Comparison of ENCODE assay signal across 8 cellular contexts in the genomic region with DNA sequence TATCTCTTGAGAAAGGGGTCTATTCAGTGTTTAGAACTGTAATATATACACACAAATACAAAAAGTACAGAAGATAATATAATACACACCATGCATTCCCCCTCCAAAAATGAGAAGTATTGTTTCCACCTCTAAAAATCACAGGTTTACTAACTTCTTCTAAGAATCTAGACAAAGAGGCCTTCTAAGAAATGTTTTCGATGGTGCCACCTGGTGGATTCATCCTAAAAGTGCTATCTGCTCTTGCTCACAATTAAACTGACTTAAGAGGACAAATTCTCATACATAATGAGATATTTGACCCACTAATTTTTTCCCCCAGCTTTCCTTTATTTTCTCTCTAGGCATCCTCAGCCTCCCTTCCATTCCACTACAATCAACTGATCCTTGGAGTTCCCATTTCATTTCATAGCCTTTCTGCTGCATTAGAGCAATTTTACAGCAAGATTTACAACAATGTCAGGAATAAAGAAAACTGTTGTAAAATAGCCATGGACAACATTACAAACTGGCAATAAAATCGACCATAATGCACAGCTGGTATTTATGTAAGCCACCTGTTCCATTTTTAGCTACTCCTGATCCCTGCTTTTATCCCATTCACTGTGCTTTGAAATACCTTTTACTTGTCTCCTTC.
DNase-seq lines count a peak whose midpoint lies in the region; ATAC-seq and TF ChIP-seq lines count a peak whose summit lies in the region.

No MANE protein-coding gene starts in this region.

- ATAC-seq in T-helper 17 cell = no peak

- H3K4me1 Mint-ChIP-seq in neural crest cell (peaks cover 5% of the 10 kb centered on the region), T-helper 17 cell (no peaks in the 10 kb centered on the region)

- H3K27me3 Mint-ChIP-seq in neural crest cell (ENCODE audit: low read depth) = no peaks in the 10 kb centered on the region
- no peaks in the 10 kb centered on the region for H3K27me3 Mint-ChIP-seq in T-helper 17 cell

- TF ChIP-seq POLR2A in NB4 (IDR thresholded peaks at IDR 0.05; ENCODE audit: extremely low read depth, insufficient read length) (no peak), erythroblast (IDR thresholded peaks at IDR 0.05; ENCODE audit: low read length) (no peak)

- H3K27ac ChIP-seq in 22Rv1 = no peak overlapping the region

- H3K4me3 Mint-ChIP-seq in neural crest cell = no peak overlapping the region
- H3K4me3 Mint-ChIP-seq in T-helper 17 cell = no peak overlapping the region

- H3K27ac Mint-ChIP-seq in neural crest cell (ENCODE audit: unreplicated experiment) = no peak overlapping the region
- no peak overlapping the region for H3K27ac Mint-ChIP-seq in T-helper 17 cell

- no peaks in the 10 kb centered on the region for H3K9me3 ChIP-seq in T-helper 17 cell (ENCODE audit: control insufficient read depth, low read length, poor library complexity, severe bottlenecking)

- DNase-seq in EH (ENCODE audit: low read depth) (peak; percentile 80), NB4 (ENCODE audit: low read depth) (peak; percentile 69), T follicular helper cell (ENCODE audit: low read depth) (peak; percentile 3), erythroblast (lab: John Stamatoyannopoulos, UW) (peak; percentile 56 to 71), neural crest cell (ENCODE audit: low read depth, low spot score) (peak; percentile 33), T-helper 17 cell (no peak), occipital lobe (lab: John Stamatoyannopoulos, UW) (no peak)

- H3K36me3 Mint-ChIP-seq in neural crest cell (ENCODE audit: low read depth) = no peaks in the 10 kb centered on the region
- no peaks in the 10 kb centered on the region for H3K36me3 Mint-ChIP-seq in T-helper 17 cell (ENCODE audit: low read depth)

- H3K4me3 ChIP-seq in NB4 (ENCODE audit: low read depth, low read length) = no peak overlapping the region

- H3K9me3 Mint-ChIP-seq in neural crest cell = peaks cover 3% of the 10 kb centered on the region

- TF ChIP-seq CTCF in 22Rv1 (IDR thresholded peaks at IDR 0.05) = peak; percentile 72
- TF ChIP-seq CTCF in NB4 (IDR thresholded peaks at IDR 0.05; ENCODE audit: low read depth, low read length) = peak; percentile 64
- peak; percentile 81 for TF ChIP-seq CTCF in neural crest cell (conservative IDR thresholded peaks at IDR 0.05)

Comparison
In these comparisons a context has a peak if more than half of its experiments do, and no peak if none do; other contexts are left out.
1. DNase-seq: peak in EH (single experiment), NB4 (single experiment), T follicular helper cell (single experiment), erythroblast (2 of 2) and neural crest cell (single experiment); none in T-helper 17 cell (0 of 3) and occipital lobe (single experiment).
2. Peak in every context shown above with its lines, with median percentiles within 50 percentile points of each other: CTCF ChIP-seq.